ENCODE assay signal across 20 cellular contexts in genomic region chr11:2175659-2176058, GRCh38. TPM values are rescaled to one million over a fixed set of nuclear protein-coding genes. Genes with fewer than 3 reads are reported as not detected.
A peak's percentile ranks its signal among the peaks of the same experiment; 100 is the strongest.
DNase-seq lines count a peak whose midpoint lies in the region; ATAC-seq, FAIRE-seq and TF ChIP-seq lines count a peak whose summit lies in the region.
"Had no signal": no experiment of that assay in that cellular context is flagged by ENCODE, and none has a peak within 500 bp of the region (broad histone marks: within the 10 kb centered on the region; RNA-seq: fewer than 3 reads in every experiment).

No MANE protein-coding gene starts in this region.

- POLR2A ChIA-PET in AG04449 (lab: Yijun Ruan, JAX): no interaction called here

- no peaks in the 10 kb centered on the region for H3K36me3 ChIP-seq in astrocyte (ENCODE audit: insufficient read depth, low read length)
- H3K36me3 ChIP-seq: HAP-1, vagina had no signal

- CTCF ChIA-PET in AG04449 (lab: Yijun Ruan, JAX): interaction anchor here (1.0 to 2.6 kb wide), 3 partner anchors 10 to 343 kb away, joined by 3 to 11 read pairs (median 3); no protein-coding TSS in a partner anchor

- no peaks in the 10 kb centered on the region for H3K9me3 Mint-ChIP-seq in astrocyte (ENCODE audit: unreplicated experiment)
- H3K9me3 Mint-ChIP-seq: dendritic cell treated with granulocyte-macrophage colony-stimulating factor and Interleukin-4, amounts not matched to agents 40 ng/mL and 50 ng/mL, for 4 days; stimulated activated naive B cell treated with anti-CD40 and anti-IgM and Interleukin-4, amounts not matched to agents 10 μg/mL and 1 μg/mL and 100 μg/mL, for 72 hours had no signal

- peak; percentile 28 for DNase-seq in AG04449 (ENCODE audit: low read depth, low spot score)
- peak; percentile 85 for DNase-seq in HK-2 (ENCODE audit: unreplicated experiment)
- DNase-seq in astrocyte (ENCODE audit: low read depth): peak; percentile 87
- no peak for DNase-seq in right cardiac atrium
- no peak for DNase-seq in G401 (ENCODE audit: low spot score)
- DNase-seq: activated CD4-positive, CD25-positive, alpha-beta regulatory T cell; AML-193; NCI-H1694; NCI-H774; stimulated activated CD4-positive, alpha-beta T cell treated with anti-CD3 and anti-CD28 coated beads, Interleukin-4, amount 100 ng/mL, for 24 hours; stimulated activated naive B cell treated with anti-CD40 and anti-IgM and Interleukin-4, amounts not matched to agents 10 μg/mL and 1 μg/mL and 100 μg/mL, for 72 hours had no signal

- in situ Hi-C loops in G401 (cut with HindIII; ENCODE audit: low sequenced_read_pairs): no loop called here

- H3K27ac Mint-ChIP-seq in astrocyte (ENCODE audit: unreplicated experiment): no peak overlapping the region
- H3K27ac Mint-ChIP-seq: dendritic cell treated with granulocyte-macrophage colony-stimulating factor and Interleukin-4, amounts not matched to agents 40 ng/mL and 50 ng/mL, for 4 days; stimulated activated naive B cell treated with anti-CD40 and anti-IgM and Interleukin-4, amounts not matched to agents 10 μg/mL and 1 μg/mL and 100 μg/mL, for 72 hours had no signal

- H3K27me3 ChIP-seq in astrocyte (ENCODE audit: insufficient read depth, low read length) (no peaks in the 10 kb centered on the region), right cardiac atrium (ENCODE audit: control insufficient read depth, insufficient read depth) (no peaks in the 10 kb centered on the region)
- H3K27me3 ChIP-seq: vagina had no signal

- peak overlapping the region; percentile 23 for H3K9ac ChIP-seq in astrocyte (ENCODE audit: low read length)

- no peaks in the 10 kb centered on the region for H4K20me1 ChIP-seq in astrocyte (ENCODE audit: insufficient read depth, low read length)

- no peaks in the 10 kb centered on the region for H3K79me2 ChIP-seq in astrocyte (ENCODE audit: insufficient read depth, low read length)

- H3K4me2 ChIP-seq in astrocyte (ENCODE audit: low read length): peak overlapping the region; percentile 50

- H3K4me1 ChIP-seq in astrocyte (ENCODE audit: insufficient read depth, low read length) (peaks cover 26% of the 10 kb centered on the region), right cardiac atrium (ENCODE audit: control insufficient read depth, insufficient read depth, low read length) (no peaks in the 10 kb centered on the region)
- H3K4me1 ChIP-seq: HAP-1 had no signal

- H2AFZ ChIP-seq in astrocyte (ENCODE audit: low read depth, low read length): no peak overlapping the region

- no peaks in the 10 kb centered on the region for H3K36me3 Mint-ChIP-seq in astrocyte (ENCODE audit: low read depth, unreplicated experiment)
- H3K36me3 Mint-ChIP-seq: stimulated activated naive B cell treated with anti-CD40 and anti-IgM and Interleukin-4, amounts not matched to agents 10 μg/mL and 1 μg/mL and 100 μg/mL, for 72 hours had no signal

- intact Hi-C loops in right cardiac atrium (cut with DNase I): no loop called here

- no peaks in the 10 kb centered on the region for H3K9me3 ChIP-seq in astrocyte (ENCODE audit: insufficient read depth, low read depth, low read length)
- no peaks in the 10 kb centered on the region for H3K9me3 ChIP-seq in right cardiac atrium (ENCODE audit: control insufficient read depth, low read length)
- H3K9me3 ChIP-seq: HAP-1, vagina had no signal

- 43% methylated on average over 13 of the region's 13 CpGs for WGBS in right cardiac atrium

- FAIRE-seq in astrocyte (lab: Jason Lieb, UNC): peak; percentile 71
- FAIRE-seq: frontal cortex, islet of Langerhans had no signal

- H3K27me3 Mint-ChIP-seq in astrocyte (ENCODE audit: low read depth, unreplicated experiment): peaks cover 8% of the 10 kb centered on the region

- TF ChIP-seq CTCF in AG04449 (IDR thresholded peaks at IDR 0.05; ENCODE audit: insufficient read depth, low read length, missing control alignments) (no peak), astrocyte (IDR thresholded peaks at IDR 0.05; ENCODE audit: insufficient read depth, low read depth, low read length) (no peak)

- H3K4me3 Mint-ChIP-seq in astrocyte (ENCODE audit: unreplicated experiment): no peak overlapping the region
- H3K4me3 Mint-ChIP-seq: dendritic cell treated with granulocyte-macrophage colony-stimulating factor and Interleukin-4, amounts not matched to agents 40 ng/mL and 50 ng/mL, for 4 days; stimulated activated naive B cell treated with anti-CD40 and anti-IgM and Interleukin-4, amounts not matched to agents 10 μg/mL and 1 μg/mL and 100 μg/mL, for 72 hours had no signal

- H3K4me1 Mint-ChIP-seq in astrocyte (ENCODE audit: low read depth, unreplicated experiment): peaks cover 10% of the 10 kb centered on the region
- H3K4me1 Mint-ChIP-seq: stimulated activated naive B cell treated with anti-CD40 and anti-IgM and Interleukin-4, amounts not matched to agents 10 μg/mL and 1 μg/mL and 100 μg/mL, for 72 hours had no signal

- H3K4me3 ChIP-seq in AG04449 (ENCODE audit: low read depth, low read length) (no peak overlapping the region), astrocyte (ENCODE audit: insufficient read depth, low read depth, low read length) (no peak overlapping the region), right cardiac atrium (ENCODE audit: low read length) (no peak overlapping the region)
- H3K4me3 ChIP-seq: HAP-1, vagina had no signal

- peak; percentile 34 to 46 for ATAC-seq in right cardiac atrium
- no peak for ATAC-seq in HG02981 (IDR thresholded peaks at IDR 0.05; ENCODE audit: unreplicated experiment)
- no peak for ATAC-seq in HG02938 (IDR thresholded peaks at IDR 0.05; ENCODE audit: unreplicated experiment)
- ATAC-seq in GM21717 (IDR thresholded peaks at IDR 0.05; ENCODE audit: unreplicated experiment): no peak
- ATAC-seq: stimulated activated naive B cell treated with anti-CD40 and anti-IgM and Interleukin-4, amounts not matched to agents 10 μg/mL and 1 μg/mL and 100 μg/mL, for 72 hours had no signal

- H3K27ac ChIP-seq in astrocyte (ENCODE audit: low read depth, low read length) (no peak overlapping the region), right cardiac atrium (ENCODE audit: low read length) (no peak overlapping the region)
- H3K27ac ChIP-seq: vagina had no signal

RNA-seq across cellular contexts. Expression of gene TH, which starts 4.0 kb away (rescaled TPM):
- not detected in 2 replicates for total RNA-seq in astrocyte
- not detected for total RNA-seq in right cardiac atrium
- polyA plus RNA-seq in right cardiac atrium: not detected
- total RNA-seq in G401 (2014; rRNA removed; shearing (Covaris generic)): 0.49 TPM in 1 of 2 replicates, not detected in the other
- total RNA-seq: pulmonary artery endothelial cell had no signal

RNA-seq across cellular contexts. Expression of gene INS, which starts 14.7 kb away (rescaled TPM):
- total RNA-seq in astrocyte (not detected in 2 replicates), right cardiac atrium (1 to 10 TPM in 1 of 4 donors, not detected in 3; 1.1 TPM)
- polyA plus RNA-seq in right cardiac atrium: not detected
- not detected in 2 replicates for total RNA-seq in G401 (2014; rRNA removed; shearing (Covaris generic))
- total RNA-seq: frontal cortex, pulmonary artery endothelial cell, vagina had no signal

RNA-seq across cellular contexts. Expression of gene IGF2, which starts 36.5 kb away (rescaled TPM):
- total RNA-seq in astrocyte: 188 and 209 TPM in 2 replicates
- 10 to 100 TPM; 34.6 to 94.1 (median 47.0) TPM for total RNA-seq in right cardiac atrium
- polyA plus RNA-seq in right cardiac atrium: 66.3 TPM
- 0.06 TPM in 1 of 2 replicates, not detected in the other for total RNA-seq in G401 (2014; rRNA removed; shearing (Covaris generic))

Comparison
In these comparisons a context has a peak if more than half of its experiments do, and no peak if none do; other contexts are left out.
1. DNase-seq: peak in AG04449 (single experiment), HK-2 (single experiment) and astrocyte (single experiment); none in right cardiac atrium (0 of 3) and G401 (single experiment).
2. ATAC-seq: peak in right cardiac atrium (2 of 2); none in HG02981 (single experiment), HG02938 (single experiment) and GM21717 (single experiment).
3. RNA of gene IGF2, which starts 36.5 kb away (total RNA-seq): 188 to 209 TPM in astrocyte and 34.6 to 94.1 TPM in right cardiac atrium; 0.06 TPM in G401; every median in the first group is over 10 times any median in the second.